ENCODE assay signal across 8 cellular contexts in the genomic region with DNA sequence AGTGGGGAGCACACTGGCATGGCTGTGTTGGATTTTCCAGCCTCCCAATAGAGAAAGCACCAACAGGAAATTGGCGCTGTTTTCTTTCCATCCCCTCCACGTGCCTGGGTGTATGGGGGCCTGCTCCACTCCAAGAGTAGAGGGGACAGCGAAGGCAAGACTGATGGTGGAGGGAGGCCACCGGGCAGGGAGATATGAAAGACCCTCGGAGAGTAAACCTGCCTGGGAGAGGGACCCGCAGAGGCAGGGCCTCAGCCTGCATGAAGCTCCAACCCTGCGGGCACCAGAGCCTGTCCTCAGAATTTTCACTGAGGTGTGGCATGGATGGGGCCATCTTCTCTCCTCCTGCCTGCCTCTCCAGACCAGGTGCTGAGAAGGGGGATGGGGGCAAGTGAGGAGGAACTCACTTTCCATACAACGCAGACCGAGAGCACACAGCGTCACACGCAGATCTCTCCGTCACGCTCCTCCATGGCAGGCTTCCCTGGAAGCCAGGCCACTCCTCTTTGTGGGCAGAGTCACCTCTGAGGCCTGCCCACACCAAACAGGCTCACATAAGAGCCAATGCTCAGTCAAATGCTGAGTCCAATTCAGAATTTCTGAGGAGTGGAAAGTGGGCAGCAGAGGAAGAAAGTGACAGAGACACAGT. TPM values are rescaled to one million over a fixed set of nuclear protein-coding genes. Genes with fewer than 3 reads are reported as not detected.
A peak's percentile ranks its signal among the peaks of the same experiment; 100 is the strongest.
DNase-seq lines count a peak whose midpoint lies in the region; ATAC-seq, FAIRE-seq and TF ChIP-seq lines count a peak whose summit lies in the region.

No MANE protein-coding gene starts in this region.

- H3K27ac ChIP-seq in HL-60 (replicated peaks) = peak overlapping the region; percentile 86

- H3K4me3 ChIP-seq in HL-60 (replicated peaks; ENCODE audit: insufficient read depth, low read length) = no peak overlapping the region

- intact Hi-C loops in Right ventricle myocardium superior (cut with DNase I) = no loop called here

- peak; percentile 47 to 71 for DNase-seq in HL-60 (ENCODE audit: low read depth in 1 of 2, low spot score in 1 of 2)
- DNase-seq in activated CD4-positive, alpha-beta T cell treated with anti-CD3 and anti-CD28 coated beads, Interleukin-2, amount 50 U/mL, for 48 hours = peak; percentile 51 to 58
- peak; percentile 72 for DNase-seq in Right ventricle myocardium superior
- peak; percentile 38 for DNase-seq in stimulated activated CD4-positive, alpha-beta T cell treated with anti-CD3 and anti-CD28 coated beads, Interleukin-4, amount 100 ng/mL, for 24 hours
- DNase-seq in RCC 7860 (ENCODE audit: low spot score) = no peak
- no peak for DNase-seq in cerebellar nuclear complex (lab: John Stamatoyannopoulos, UW)

- FAIRE-seq in RCC 7860 (lab: Jason Lieb, UNC) = no peak

- no peaks in the 10 kb centered on the region for H3K27me3 ChIP-seq in HL-60 (ENCODE audit: insufficient read depth, poor library complexity, severe bottlenecking)

- no peak for TF ChIP-seq CTCF in HL-60 (IDR thresholded peaks at IDR 0.05; ENCODE audit: insufficient read depth, low read length)

- ATAC-seq in Right ventricle myocardium superior (ENCODE audit: poor library complexity) (peak; percentile 80), HG03378 (IDR thresholded peaks at IDR 0.05; ENCODE audit: unreplicated experiment) (no peak), HG02623 (IDR thresholded peaks at IDR 0.05; ENCODE audit: unreplicated experiment) (no peak)

RNA-seq across cellular contexts. Expression of a gene that starts 18.8 kb away (rescaled TPM):
- total RNA-seq in Right ventricle myocardium superior = 434 TPM

RNA-seq across cellular contexts. Expression of a gene that starts 54.0 kb away (rescaled TPM):
- total RNA-seq in Right ventricle myocardium superior = 29.1 TPM

Comparison
In these comparisons a context has a peak if more than half of its experiments do, and no peak if none do; other contexts are left out.
1. DNase-seq: peak in HL-60 (2 of 2), activated CD4-positive, alpha-beta T cell treated with anti-CD3 and anti-CD28 coated beads, Interleukin-2, amount 50 U/mL, for 48 hours (2 of 2), Right ventricle myocardium superior (single experiment) and stimulated activated CD4-positive, alpha-beta T cell treated with anti-CD3 and anti-CD28 coated beads, Interleukin-4, amount 100 ng/mL, for 24 hours (single experiment); none in RCC 7860 (single experiment) and cerebellar nuclear complex (0 of 2).